1 cellular context compared by ENCODE assay signal in the genomic region with DNA sequence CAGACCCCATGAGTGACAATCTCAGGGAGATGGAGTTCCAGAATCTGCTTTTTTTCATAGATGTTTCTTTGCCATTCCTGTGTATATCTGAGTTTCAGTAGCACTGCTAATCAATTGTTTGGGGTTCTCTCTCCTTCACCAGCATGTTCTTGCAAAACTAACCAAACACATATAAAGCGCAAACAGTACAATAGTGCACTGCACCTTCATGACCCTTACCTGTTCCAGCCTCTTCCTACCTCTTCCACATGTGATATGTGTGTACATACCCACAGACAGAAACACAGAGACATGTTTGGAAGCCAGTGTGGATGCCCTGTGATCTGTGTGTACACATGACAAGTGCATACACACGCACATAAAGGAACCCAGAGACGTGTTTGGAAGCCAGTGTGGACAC.
TF ChIP-seq lines count a peak whose summit lies in the region.

No MANE protein-coding gene starts in this region.

TF ChIP-seq in H1, 55 proteins besides CTCF, POLR2A, EP300 and RAD21:
- TF ChIP-seq EZH2 (IDR thresholded peaks at IDR 0.05; ENCODE audit: low read depth, low read length, severe bottlenecking) (no peak), RXRA (IDR thresholded peaks at IDR 0.05; ENCODE audit: insufficient read depth, low read depth, low read length) (no peak), ZNF274 (IDR thresholded peaks at IDR 0.05; ENCODE audit: borderline replicate concordance, extremely low read depth, low read length) (no peak), TAF1 (IDR thresholded peaks at IDR 0.05; ENCODE audit: low read depth, low read length) (no peak), SIN3A (conservative IDR thresholded peaks at IDR 0.05 in 1 of 2, IDR thresholded peaks at IDR 0.05 in 1 of 2; ENCODE audit: low read depth in 1 of 2, low read length in 2 of 2) (no peak)
